In the genomic region with DNA sequence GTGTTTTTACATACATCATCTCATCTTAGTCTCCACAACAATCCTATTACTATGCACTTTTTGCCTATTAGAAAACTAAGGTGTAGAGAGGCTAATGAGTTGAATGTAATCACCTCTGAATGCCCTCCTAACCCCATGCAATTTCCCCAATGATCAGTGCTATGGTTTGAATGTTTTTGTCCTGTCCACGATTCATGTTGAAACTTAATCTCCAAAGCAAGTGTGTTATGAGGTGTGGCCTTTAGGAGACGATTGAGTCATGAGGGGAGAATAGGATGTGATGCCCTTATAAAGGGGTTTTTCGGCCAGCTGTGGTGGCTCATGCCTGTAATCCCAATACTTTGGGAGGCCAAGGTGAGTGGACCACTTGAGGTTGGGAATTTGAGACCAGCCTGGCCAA, we compare ENCODE assay signal across 26 cellular contexts. TPM values are rescaled to one million over a fixed set of nuclear protein-coding genes. Genes with fewer than 3 reads are reported as not detected.
"Had no signal": no experiment of that assay in that cellular context is flagged by ENCODE, and none has a peak within 500 bp of the region (broad histone marks: within the 10 kb centered on the region; RNA-seq: fewer than 3 reads in every experiment).

No MANE protein-coding gene starts in this region.

- H3K27ac Mint-ChIP-seq: activated B cell treated with CpG ODN at 0.5 μM for 24 hours; activated CD4-positive, alpha-beta T cell treated with anti-CD3 and anti-CD28 coated beads, Interleukin-2, amount 10 ng/mL, durations not matched to agents 24 days and 14 days; activated CD8-positive, alpha-beta memory T cell treated with anti-CD3 and anti-CD28 coated beads, Interleukin-2, amount 10 ng/mL, durations not matched to agents 7 days and 5 days; activated naive CD8-positive, alpha-beta T cell; activated T-cell treated with anti-CD3 and anti-CD28 coated beads, Interleukin-2, amount 50 U/mL, for 24 hours; activated T-helper 1 cell treated with anti-CD3 and anti-CD28 coated beads, Interleukin-12 subunit alpha, Interleukin-12 subunit beta, Interleukin-2, Interleukin-4 antibody, amounts not matched to agents 30 ng/mL and 10 ng/mL and 1 ng/mL, durations not matched to agents 14 hours and 24 hours and 36 hours; T-helper 17 cell had no signal

- H3K4me3 Mint-ChIP-seq: activated B cell treated with CpG ODN at 0.5 μM for 24 hours; activated CD4-positive, alpha-beta T cell treated with anti-CD3 and anti-CD28 coated beads, Interleukin-2, amount 10 ng/mL, durations not matched to agents 24 days and 14 days; activated CD8-positive, alpha-beta memory T cell treated with anti-CD3 and anti-CD28 coated beads, Interleukin-2, amount 10 ng/mL, durations not matched to agents 7 days and 5 days; activated naive CD8-positive, alpha-beta T cell; activated T-cell treated with anti-CD3 and anti-CD28 coated beads, Interleukin-2, amount 50 U/mL, for 24 hours; activated T-helper 1 cell treated with anti-CD3 and anti-CD28 coated beads, Interleukin-12 subunit alpha, Interleukin-12 subunit beta, Interleukin-2, Interleukin-4 antibody, amounts not matched to agents 30 ng/mL and 10 ng/mL and 1 ng/mL, durations not matched to agents 14 hours and 24 hours and 36 hours; T-helper 17 cell had no signal

- H2AFZ ChIP-seq: PC-9 had no signal

- H3K9me3 Mint-ChIP-seq: activated B cell treated with CpG ODN at 0.5 μM for 24 hours; activated CD4-positive, alpha-beta T cell treated with anti-CD3 and anti-CD28 coated beads, Interleukin-2, amount 10 ng/mL, durations not matched to agents 24 days and 14 days; activated T-cell treated with anti-CD3 and anti-CD28 coated beads, Interleukin-2, amount 50 U/mL, for 24 hours; activated T-helper 1 cell treated with anti-CD3 and anti-CD28 coated beads, Interleukin-12 subunit alpha, Interleukin-12 subunit beta, Interleukin-2, Interleukin-4 antibody, amounts not matched to agents 30 ng/mL and 10 ng/mL and 1 ng/mL, durations not matched to agents 14 hours and 24 hours and 36 hours had no signal

- DNase-seq: activated B cell treated with CpG ODN at 0.5 μM for 24 hours; activated CD4-positive, alpha-beta T cell treated with anti-CD3 and anti-CD28 coated beads for 1 hour; activated CD4-positive, alpha-beta T cell treated with anti-CD3 and anti-CD28 coated beads, Interleukin-2, amount 10 ng/mL, durations not matched to agents 24 days and 14 days; activated CD4-positive, alpha-beta T cell treated with anti-CD3 and anti-CD28 coated beads, Interleukin-2, amount 50 U/mL, for 48 hours; activated CD8-positive, alpha-beta memory T cell treated with anti-CD3 and anti-CD28 coated beads, Interleukin-2, amount 10 ng/mL, durations not matched to agents 7 days and 5 days; activated effector memory CD4-positive, alpha-beta T cell treated with Interleukin-2 at 50 U/mL for 16 hours; activated naive CD4-positive, alpha-beta T cell; activated T-cell treated with anti-CD3 and anti-CD28 coated beads, Interleukin-2, amount 50 U/mL, for 24 hours; anterior cingulate cortex; central memory CD4-positive, alpha-beta T cell; MG63; NCI-H1105; NCI-H1436; NCI-H1694 treated with DMSO at 0.1 percent for 48 hours; NCI-H2081; NCI-H510A treated with DMSO at 0.1 percent for 48 hours; NCI-H69; PC-9; SIG-M5; T-helper 17 cell; T-helper 9 cell had no signal

- H3K27me3 Mint-ChIP-seq: activated B cell treated with CpG ODN at 0.5 μM for 24 hours; activated naive CD8-positive, alpha-beta T cell had no signal

- ATAC-seq: activated CD8-positive, alpha-beta memory T cell treated with anti-CD3 and anti-CD28 coated beads, Interleukin-2, amount 10 ng/mL, durations not matched to agents 7 days and 5 days; T-helper 17 cell had no signal

- H3K36me3 ChIP-seq: MG63 had no signal

- H3K9me3 ChIP-seq: MG63 had no signal

- H3K4me2 ChIP-seq: KMS-11, PC-9 had no signal

- H3K27ac ChIP-seq: KMS-11, PC-9 had no signal

- H3K4me3 ChIP-seq: MG63, PC-9 had no signal

- H3K36me3 Mint-ChIP-seq: activated CD8-positive, alpha-beta memory T cell treated with anti-CD3 and anti-CD28 coated beads, Interleukin-2, amount 10 ng/mL, durations not matched to agents 7 days and 5 days; activated naive CD8-positive, alpha-beta T cell had no signal

- H3K9ac ChIP-seq: KMS-11 had no signal

RNA-seq across cellular contexts. Expression of a gene that starts 2.0 kb away (rescaled TPM):
- total RNA-seq: activated CD4-positive, alpha-beta T cell treated with anti-CD3 and anti-CD28 coated beads, Interleukin-2, amount 10 ng/mL, durations not matched to agents 24 days and 14 days; chondrocyte; PC-9; RPMI7951; T-helper 17 cell had no signal

RNA-seq across cellular contexts. Expression of a gene that starts 33.3 kb away (rescaled TPM):
- total RNA-seq: chondrocyte had no signal
